Comparison of ENCODE assay signal across 22 cellular contexts in the genomic region with DNA sequence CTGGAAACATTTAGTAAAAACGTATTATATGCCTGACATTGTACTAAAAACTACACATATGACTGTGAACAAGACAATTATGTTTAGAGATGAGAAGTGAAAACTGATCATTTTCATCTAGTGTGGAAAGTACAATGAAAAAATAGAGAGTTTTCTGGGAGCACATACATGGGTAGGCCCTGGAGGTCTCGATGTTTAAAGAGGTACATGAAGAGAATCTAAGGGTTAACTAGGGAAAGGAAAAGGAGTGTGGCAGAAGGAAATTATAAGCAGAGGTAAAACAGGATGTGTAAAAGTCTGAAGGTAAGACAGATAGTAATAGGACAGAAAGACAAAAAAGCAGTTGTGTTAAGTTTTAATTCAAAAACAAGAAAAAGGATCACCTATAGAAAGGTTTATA.
"Had no signal": no experiment of that assay in that cellular context is flagged by ENCODE, and none has a peak within 500 bp of the region (broad histone marks: within the 10 kb centered on the region; RNA-seq: fewer than 3 reads in every experiment).

No MANE protein-coding gene starts in this region.

- H3K9me3 Mint-ChIP-seq: dendritic cell treated with granulocyte-macrophage colony-stimulating factor and Interleukin-4, amounts not matched to agents 40 ng/mL and 50 ng/mL, for 4 days; naive B cell; nephron; stimulated activated memory B cell treated with anti-CD40 and anti-IgM and Interleukin-4, amounts not matched to agents 10 μg/mL and 1 μg/mL and 100 μg/mL, for 72 hours had no signal

- FAIRE-seq: colon, endothelial cell of umbilical vein, kidney had no signal

- H3K4me3 Mint-ChIP-seq: dendritic cell treated with granulocyte-macrophage colony-stimulating factor and Interleukin-4, amounts not matched to agents 40 ng/mL and 50 ng/mL, for 4 days; naive B cell; nephron; stimulated activated memory B cell treated with anti-CD40 and anti-IgM and Interleukin-4, amounts not matched to agents 10 μg/mL and 1 μg/mL and 100 μg/mL, for 72 hours had no signal

- H3K36me3 ChIP-seq: left ventricle myocardium inferior, right lobe of liver, thoracic aorta, transverse colon had no signal

- H3K4me1 Mint-ChIP-seq: nephron had no signal

- DNase-seq: erythroblast; foreskin keratinocyte; kidney; left cardiac atrium; left ventricle myocardium inferior; lower lobe of right lung; mesendoderm; naive B cell; psoas muscle; retina; right lobe of liver; stimulated activated CD4-positive, alpha-beta T cell treated with anti-CD3 and anti-CD28 coated beads, Interleukin-1b, Interleukin-23, amount 100 ng/mL, for 48 hours; stimulated activated CD4-positive, alpha-beta T cell treated with anti-CD3 and anti-CD28 coated beads, Interleukin-4, amount 100 ng/mL, for 24 hours; stomach; substantia nigra; transverse colon had no signal

- H3K27me3 Mint-ChIP-seq: dendritic cell treated with granulocyte-macrophage colony-stimulating factor and Interleukin-4, amounts not matched to agents 40 ng/mL and 50 ng/mL, for 4 days; naive B cell; stimulated activated memory B cell treated with anti-CD40 and anti-IgM and Interleukin-4, amounts not matched to agents 10 μg/mL and 1 μg/mL and 100 μg/mL, for 72 hours had no signal

- ATAC-seq: foreskin keratinocyte; left cardiac atrium; lower lobe of right lung; psoas muscle; right lobe of liver; stimulated activated memory B cell treated with anti-CD40 and anti-IgM and Interleukin-4, amounts not matched to agents 10 μg/mL and 1 μg/mL and 100 μg/mL, for 72 hours had no signal

- H3K4me3 ChIP-seq: left ventricle myocardium inferior, lower lobe of right lung, psoas muscle, right lobe of liver, stomach, thoracic aorta, transverse colon had no signal

- H3K9me3 ChIP-seq: left ventricle myocardium inferior, lower lobe of right lung, psoas muscle, right lobe of liver, stomach, thoracic aorta, transverse colon had no signal

- H3K4me1 ChIP-seq: foreskin keratinocyte, left ventricle myocardium inferior, lower lobe of right lung, psoas muscle, right lobe of liver, transverse colon had no signal

- H3K27ac ChIP-seq: foreskin keratinocyte, left ventricle myocardium inferior, lower lobe of right lung, psoas muscle, right lobe of liver, stomach, thoracic aorta, transverse colon had no signal

- H3K27me3 ChIP-seq: foreskin keratinocyte, right lobe of liver, stomach, transverse colon had no signal

- H3K27ac Mint-ChIP-seq: dendritic cell treated with granulocyte-macrophage colony-stimulating factor and Interleukin-4, amounts not matched to agents 40 ng/mL and 50 ng/mL, for 4 days; nephron; stimulated activated memory B cell treated with anti-CD40 and anti-IgM and Interleukin-4, amounts not matched to agents 10 μg/mL and 1 μg/mL and 100 μg/mL, for 72 hours had no signal
